Comparison of ENCODE assay signal across 10 cellular contexts in genomic region chr5:55575815-55576583, GRCh38. TPM values are rescaled to one million over a fixed set of nuclear protein-coding genes. Genes with fewer than 3 reads are reported as not detected.
DNase-seq lines count a peak whose midpoint lies in the region; ATAC-seq and TF ChIP-seq lines count a peak whose summit lies in the region.
"Had no signal": no experiment of that assay in that cellular context is flagged by ENCODE, and none has a peak within 500 bp of the region (broad histone marks: within the 10 kb centered on the region; RNA-seq: fewer than 3 reads in every experiment).

No MANE protein-coding gene starts in this region.

- no peaks in the 10 kb centered on the region for H3K27me3 ChIP-seq in HUES64 (ENCODE audit: insufficient read depth, low read length)
- H3K27me3 ChIP-seq in right cardiac atrium (ENCODE audit: control insufficient read depth, insufficient read depth): no peaks in the 10 kb centered on the region
- H3K27me3 ChIP-seq in stomach: no peaks in the 10 kb centered on the region

- no peaks in the 10 kb centered on the region for H3K9me3 Mint-ChIP-seq in glutamatergic neuron (ENCODE audit: unreplicated experiment)
- H3K9me3 Mint-ChIP-seq: natural killer cell treated with Interleukin-12 subunit alpha and Interleukin-12 subunit beta and Interleukin-15 and Interleukin-18, amount 100 ng/mL, for 72 hours had no signal

- peak; percentile 86 for DNase-seq in SKM-1 treated with dmso at 0.1 percent for 144 hours (lab: John Stamatoyannopoulos, UW; ENCODE audit: unreplicated experiment)
- no peak for DNase-seq in right cardiac atrium
- no peak for DNase-seq in stomach
- no peak for DNase-seq in NCI-H1694 treated with DMSO at 0.1 percent for 48 hours (lab: John Stamatoyannopoulos, UW)
- DNase-seq in kidney glomerular epithelial cell (lab: John Stamatoyannopoulos, UW): no peak
- no peak for DNase-seq in glutamatergic neuron
- DNase-seq: DMS79, NCI-H2171 had no signal

- H3K4me1 ChIP-seq in HUES64 (ENCODE audit: insufficient read depth, low read length) (peaks cover 21% of the 10 kb centered on the region), right cardiac atrium (ENCODE audit: control insufficient read depth, insufficient read depth, low read length) (peaks cover 2% of the 10 kb centered on the region), stomach (peaks cover 15 to 45% (median 27%) of the 10 kb centered on the region in 4 donors)

- TF ChIP-seq CTCF in stomach (IDR thresholded peaks at IDR 0.05) (no peak), glutamatergic neuron (IDR thresholded peaks at IDR 0.05; ENCODE audit: partially characterized antibody, unreplicated experiment) (no peak)

- H3K9me3 ChIP-seq in HUES64 (ENCODE audit: insufficient read depth, low read depth, low read length) (no peaks in the 10 kb centered on the region), right cardiac atrium (ENCODE audit: control insufficient read depth, low read length) (no peaks in the 10 kb centered on the region), stomach (no peaks in the 10 kb centered on the region)

- no peak overlapping the region for H3K4me3 Mint-ChIP-seq in glutamatergic neuron (ENCODE audit: unreplicated experiment)
- H3K4me3 Mint-ChIP-seq: natural killer cell treated with Interleukin-12 subunit alpha and Interleukin-12 subunit beta and Interleukin-15 and Interleukin-18, amount 100 ng/mL, for 72 hours had no signal

- H3K36me3 ChIP-seq in HUES64 (ENCODE audit: insufficient read depth, low read length): no peaks in the 10 kb centered on the region
- H3K36me3 ChIP-seq in stomach: no peaks in the 10 kb centered on the region

- H3K36me3 Mint-ChIP-seq in glutamatergic neuron (ENCODE audit: unreplicated experiment): no peaks in the 10 kb centered on the region
- H3K36me3 Mint-ChIP-seq: natural killer cell treated with Interleukin-12 subunit alpha and Interleukin-12 subunit beta and Interleukin-15 and Interleukin-18, amount 100 ng/mL, for 72 hours had no signal

- H3K27ac Mint-ChIP-seq in glutamatergic neuron (ENCODE audit: unreplicated experiment): no peak overlapping the region
- H3K27ac Mint-ChIP-seq: natural killer cell treated with Interleukin-12 subunit alpha and Interleukin-12 subunit beta and Interleukin-15 and Interleukin-18, amount 100 ng/mL, for 72 hours had no signal

- H3K27ac ChIP-seq in HUES64 (ENCODE audit: low read depth, low read length) (peak overlapping the region; percentile 42; the same call in 1 of the 2 replicates), right cardiac atrium (ENCODE audit: low read length) (no peak overlapping the region), stomach (peak overlapping the region in 3 of 5 donors; percentile 10 to 75 (median 71))

- no peaks in the 10 kb centered on the region for H3K27me3 Mint-ChIP-seq in glutamatergic neuron (ENCODE audit: unreplicated experiment)

- TF ChIP-seq EP300 in stomach (IDR thresholded peaks at IDR 0.05): no peak

- peak; percentile 41 to 56 for ATAC-seq in right cardiac atrium
- ATAC-seq: natural killer cell treated with Interleukin-12 subunit alpha and Interleukin-12 subunit beta and Interleukin-15 and Interleukin-18, amount 100 ng/mL, for 72 hours had no signal

- no peaks in the 10 kb centered on the region for H3K4me1 Mint-ChIP-seq in glutamatergic neuron (ENCODE audit: low read depth, unreplicated experiment)

- 89% methylated on average over 8 of the region's 8 CpGs for WGBS in HUES64
- WGBS in right cardiac atrium: 88% methylated on average over 8 of the region's 8 CpGs
- WGBS in stomach, 5 donors: 76 to 82% (median 78%) methylated on average over 8 of the region's 8 CpGs

- no peak overlapping the region for H3K9ac ChIP-seq in HUES64 (ENCODE audit: low read depth, low read length)

- H3K4me3 ChIP-seq in HUES64 (ENCODE audit: low read length): no peak overlapping the region
- H3K4me3 ChIP-seq in right cardiac atrium (ENCODE audit: low read length): no peak overlapping the region
- no peak overlapping the region for H3K4me3 ChIP-seq in stomach

- TF ChIP-seq POLR2A in stomach (IDR thresholded peaks at IDR 0.05): no peak

- intact Hi-C loops in right cardiac atrium (cut with DNase I): no loop called here
- intact Hi-C loops in stomach (cut with DNase I; ENCODE audit: low total_unique reads): no loop called here

RNA-seq across cellular contexts. Expression of gene PLPP1, which starts 41.2 kb away (rescaled TPM):
- 27.3 TPM for polyA plus RNA-seq in HUES64 (2013, experiment 1 of 2)
- polyA plus RNA-seq in HUES64 (2013, experiment 2 of 2): 28.5 TPM
- 100 to 1,000 TPM in 1 of 4 donors, 10 to 100 TPM in 3; 79.8 to 110 (median 88.8) TPM for total RNA-seq in right cardiac atrium
- 150 TPM for polyA plus RNA-seq in right cardiac atrium
- 100 to 1,000 TPM in 3 of 5 donors, 10 to 100 TPM in 2; 63.6 to 592 (median 175) TPM for total RNA-seq in stomach
- polyA plus RNA-seq in stomach: 10 to 100 TPM; 29.5 to 48.7 (median 32.4) TPM
- total RNA-seq in glutamatergic neuron (ENCODE audit: unreplicated experiment): 17.4 TPM
